ENCODE assay signal across 2 cellular contexts in the genomic region with DNA sequence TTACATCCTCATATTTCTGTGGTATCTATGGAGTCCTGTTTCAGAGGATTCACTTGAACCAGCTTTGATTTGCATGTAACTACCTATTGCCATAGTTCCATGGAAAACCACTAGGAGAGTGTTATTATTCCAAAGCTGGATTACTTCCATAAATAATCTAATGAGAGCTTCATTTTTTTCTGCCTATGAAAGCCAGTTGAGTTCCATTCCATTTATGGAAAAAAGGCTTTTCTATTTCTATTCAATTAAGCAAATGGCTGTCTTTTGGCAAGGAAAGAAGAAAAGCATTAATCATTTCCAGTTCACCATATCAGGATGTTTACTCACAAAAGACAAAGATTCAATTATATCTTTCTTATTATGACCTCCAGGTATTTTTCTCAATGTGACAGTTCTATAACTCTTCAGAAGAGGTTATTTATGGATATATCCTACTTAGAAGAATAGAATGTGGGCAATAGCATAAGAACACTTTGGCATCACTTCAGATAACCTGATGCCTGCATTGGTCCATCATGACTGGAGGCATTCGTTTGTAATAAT.
TF ChIP-seq lines count a peak whose summit lies in the region.

No MANE protein-coding gene starts in this region.

TF ChIP-seq in A549, 52 proteins besides CTCF, POLR2A, EP300 and RAD21 (continued from another document):
- TF ChIP-seq, protein P1, sequence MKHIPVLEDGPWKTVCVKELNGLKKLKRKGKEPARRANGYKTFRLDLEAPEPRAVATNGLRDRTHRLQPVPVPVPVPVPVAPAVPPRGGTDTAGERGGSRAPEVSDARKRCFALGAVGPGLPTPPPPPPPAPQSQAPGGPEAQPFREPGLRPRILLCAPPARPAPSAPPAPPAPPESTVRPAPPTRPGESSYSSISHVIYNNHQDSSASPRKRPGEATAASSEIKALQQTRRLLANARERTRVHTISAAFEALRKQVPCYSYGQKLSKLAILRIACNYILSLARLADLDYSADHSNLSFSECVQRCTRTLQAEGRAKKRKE (CRISPR knock-in tag; IDR thresholded peaks at IDR 0.05; ENCODE audit: low read depth) = no peak
- TF ChIP-seq, protein P2, sequence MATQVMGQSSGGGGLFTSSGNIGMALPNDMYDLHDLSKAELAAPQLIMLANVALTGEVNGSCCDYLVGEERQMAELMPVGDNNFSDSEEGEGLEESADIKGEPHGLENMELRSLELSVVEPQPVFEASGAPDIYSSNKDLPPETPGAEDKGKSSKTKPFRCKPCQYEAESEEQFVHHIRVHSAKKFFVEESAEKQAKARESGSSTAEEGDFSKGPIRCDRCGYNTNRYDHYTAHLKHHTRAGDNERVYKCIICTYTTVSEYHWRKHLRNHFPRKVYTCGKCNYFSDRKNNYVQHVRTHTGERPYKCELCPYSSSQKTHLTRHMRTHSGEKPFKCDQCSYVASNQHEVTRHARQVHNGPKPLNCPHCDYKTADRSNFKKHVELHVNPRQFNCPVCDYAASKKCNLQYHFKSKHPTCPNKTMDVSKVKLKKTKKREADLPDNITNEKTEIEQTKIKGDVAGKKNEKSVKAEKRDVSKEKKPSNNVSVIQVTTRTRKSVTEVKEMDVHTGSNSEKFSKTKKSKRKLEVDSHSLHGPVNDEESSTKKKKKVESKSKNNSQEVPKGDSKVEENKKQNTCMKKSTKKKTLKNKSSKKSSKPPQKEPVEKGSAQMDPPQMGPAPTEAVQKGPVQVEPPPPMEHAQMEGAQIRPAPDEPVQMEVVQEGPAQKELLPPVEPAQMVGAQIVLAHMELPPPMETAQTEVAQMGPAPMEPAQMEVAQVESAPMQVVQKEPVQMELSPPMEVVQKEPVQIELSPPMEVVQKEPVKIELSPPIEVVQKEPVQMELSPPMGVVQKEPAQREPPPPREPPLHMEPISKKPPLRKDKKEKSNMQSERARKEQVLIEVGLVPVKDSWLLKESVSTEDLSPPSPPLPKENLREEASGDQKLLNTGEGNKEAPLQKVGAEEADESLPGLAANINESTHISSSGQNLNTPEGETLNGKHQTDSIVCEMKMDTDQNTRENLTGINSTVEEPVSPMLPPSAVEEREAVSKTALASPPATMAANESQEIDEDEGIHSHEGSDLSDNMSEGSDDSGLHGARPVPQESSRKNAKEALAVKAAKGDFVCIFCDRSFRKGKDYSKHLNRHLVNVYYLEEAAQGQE (IDR thresholded peaks at IDR 0.05) = no peak
- no peak for TF ChIP-seq JUN (IDR thresholded peaks at IDR 0.05)
- no peak for TF ChIP-seq RCOR1 (IDR thresholded peaks at IDR 0.05; ENCODE audit: low read depth, low read length)
- no peak for TF ChIP-seq ESRRA (IDR thresholded peaks at IDR 0.05; ENCODE audit: borderline replicate concordance, low read length)
- 0 out of 2 replicates have a peak, but pooled peaks have one; percentile 63 for TF ChIP-seq FOSB (CRISPR knock-in tag; IDR thresholded peaks at IDR 0.05)
- no peak for TF ChIP-seq FOSL2 (IDR thresholded peaks at IDR 0.05)
- peak; percentile 16; the same call in 1 of the 2 replicates for TF ChIP-seq FOSL2 (CRISPR knock-in tag; IDR thresholded peaks at IDR 0.05)
- no peak for TF ChIP-seq GATA3 (IDR thresholded peaks at IDR 0.05; ENCODE audit: borderline replicate concordance)
- no peak for TF ChIP-seq HOXB13 (CRISPR knock-in tag; IDR thresholded peaks at IDR 0.05; ENCODE audit: low read depth)
- TF ChIP-seq MAZ (IDR thresholded peaks at IDR 0.05; ENCODE audit: borderline replicate concordance, low read depth, low read length) = no peak

TF ChIP-seq in IMR-90, 13 proteins besides CTCF, POLR2A, EP300 and RAD21 (continued from another document):
- no peak for TF ChIP-seq CHD1 (IDR thresholded peaks at IDR 0.05; ENCODE audit: low read depth, low read length)
- TF ChIP-seq, protein P3, sequence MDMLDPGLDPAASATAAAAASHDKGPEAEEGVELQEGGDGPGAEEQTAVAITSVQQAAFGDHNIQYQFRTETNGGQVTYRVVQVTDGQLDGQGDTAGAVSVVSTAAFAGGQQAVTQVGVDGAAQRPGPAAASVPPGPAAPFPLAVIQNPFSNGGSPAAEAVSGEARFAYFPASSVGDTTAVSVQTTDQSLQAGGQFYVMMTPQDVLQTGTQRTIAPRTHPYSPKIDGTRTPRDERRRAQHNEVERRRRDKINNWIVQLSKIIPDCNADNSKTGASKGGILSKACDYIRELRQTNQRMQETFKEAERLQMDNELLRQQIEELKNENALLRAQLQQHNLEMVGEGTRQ (IDR thresholded peaks at IDR 0.05; ENCODE audit: low read depth, low read length) = no peak
- no peak for TF ChIP-seq NFE2L2 (IDR thresholded peaks at IDR 0.05; ENCODE audit: low read depth, low read length)
- TF ChIP-seq, protein P4, sequence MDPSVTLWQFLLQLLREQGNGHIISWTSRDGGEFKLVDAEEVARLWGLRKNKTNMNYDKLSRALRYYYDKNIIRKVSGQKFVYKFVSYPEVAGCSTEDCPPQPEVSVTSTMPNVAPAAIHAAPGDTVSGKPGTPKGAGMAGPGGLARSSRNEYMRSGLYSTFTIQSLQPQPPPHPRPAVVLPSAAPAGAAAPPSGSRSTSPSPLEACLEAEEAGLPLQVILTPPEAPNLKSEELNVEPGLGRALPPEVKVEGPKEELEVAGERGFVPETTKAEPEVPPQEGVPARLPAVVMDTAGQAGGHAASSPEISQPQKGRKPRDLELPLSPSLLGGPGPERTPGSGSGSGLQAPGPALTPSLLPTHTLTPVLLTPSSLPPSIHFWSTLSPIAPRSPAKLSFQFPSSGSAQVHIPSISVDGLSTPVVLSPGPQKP (IDR thresholded peaks at IDR 0.05; ENCODE audit: borderline replicate concordance, low read depth, low read length) = no peak
- TF ChIP-seq RCOR1 (IDR thresholded peaks at IDR 0.05; ENCODE audit: insufficient replicate concordance, low read length) = no peak
- TF ChIP-seq MXI1 (IDR thresholded peaks at IDR 0.05; ENCODE audit: borderline replicate concordance, low read depth, low read length) = no peak
- TF ChIP-seq MAFK (IDR thresholded peaks at IDR 0.05; ENCODE audit: low read depth, low read length) = no peak
